ENCODE assay signal across 10 cellular contexts in genomic region chr7:131031100-131031868, GRCh38.
DNase-seq lines count a peak whose midpoint lies in the region; ATAC-seq, FAIRE-seq and TF ChIP-seq lines count a peak whose summit lies in the region.
"Had no signal": no experiment of that assay in that cellular context is flagged by ENCODE, and none has a peak within 500 bp of the region (broad histone marks: within the 10 kb centered on the region; RNA-seq: fewer than 3 reads in every experiment).

No MANE protein-coding gene starts in this region.

- TF ChIP-seq EP300 in GM12878 (IDR thresholded peaks at IDR 0.05; ENCODE audit: borderline replicate concordance in 1 of 2, control insufficient read depth in 1 of 2, low read depth in 2 of 2, low read length in 2 of 2): peak; percentile 89 to 95

- H3K79me2 ChIP-seq in GM12878 (ENCODE audit: control insufficient read depth, insufficient read depth, low read length): peaks cover 44% of the 10 kb centered on the region

- ATAC-seq in GM18511 (IDR thresholded peaks at IDR 0.05; ENCODE audit: unreplicated experiment) (peak; percentile 73), GM21367 (IDR thresholded peaks at IDR 0.05; ENCODE audit: unreplicated experiment) (peak; percentile 36), HG03135 (IDR thresholded peaks at IDR 0.05; ENCODE audit: unreplicated experiment) (peak; percentile 62), GM12878 (peak; percentile 79)

- H3K9me3 Mint-ChIP-seq in MCF 10A (ENCODE audit: unreplicated experiment): no peaks in the 10 kb centered on the region

- POLR2A ChIA-PET in GM12878 (lab: Charles Lee) (interaction anchor here (0.6 to 1.6 kb wide), 6 partner anchors 8 to 127 kb away, joined by 3 to 6 read pairs (median 4); no protein-coding TSS in a partner anchor), MCF 10A (lab: Yijun Ruan, JAX) (interaction anchor here (0.6 to 1.1 kb wide), 2 partner anchors 19 to 69 kb away, joined by 3 to 4 read pairs; no protein-coding TSS in a partner anchor)

- H3K4me1 ChIP-seq in GM12878 (ENCODE audit: control insufficient read depth, insufficient read depth, low read length): peaks cover 70% of the 10 kb centered on the region

- no peaks in the 10 kb centered on the region; a peak in 1 of 4 replicates for H3K36me3 ChIP-seq in GM12878 (ENCODE audit: control insufficient read depth in 2 of 2, insufficient read depth in 2 of 2, low read length in 1 of 2)
- H3K36me3 ChIP-seq: thoracic aorta had no signal

- no peak for TF ChIP-seq POLR2A in GM12878 (IDR thresholded peaks at IDR 0.05; ENCODE audit: low read depth, low read length)

- H3K27me3 ChIP-seq in GM12878 (replicated peaks in 1 of 2; ENCODE audit: control insufficient read depth in 2 of 2, insufficient read depth in 2 of 2, low read length in 1 of 2): no peaks in the 10 kb centered on the region

- DNase-seq in GM12878 (ENCODE audit: low read depth, low spot score): peak; percentile 95
- DNase-seq in inferior parietal cortex (ENCODE audit: extremely low spot score): no peak
- no peak for DNase-seq in MCF 10A (ENCODE audit: unreplicated experiment)
- no peak for DNase-seq in NCI-H2081 treated with DMSO at 0.1 percent for 48 hours (lab: John Stamatoyannopoulos, UW)
- no peak for DNase-seq in D341Med (ENCODE audit: low spot score)
- DNase-seq: kidney glomerular epithelial cell had no signal

- intact Hi-C loops in GM12878 (cut with micrococcal nuclease; ENCODE audit: unreplicated experiment): loop anchor here (1.0 to 5.0 kb wide), 5 partner anchors 10 to 119 kb away; no protein-coding TSS in a partner anchor
- intact Hi-C loops in MCF 10A (cut with micrococcal nuclease): no loop called here

- H3K4me2 ChIP-seq in GM12878 (ENCODE audit: control insufficient read depth, insufficient read depth): peak overlapping the region; percentile 70; the same call in 1 of the 2 replicates

- H3K36me3 Mint-ChIP-seq in MCF 10A (ENCODE audit: insufficient read depth, unreplicated experiment): peaks cover 25% of the 10 kb centered on the region

- CTCF ChIA-PET in GM12878 (lab: Yijun Ruan, JAX): interaction anchor here (0.9 to 1.8 kb wide), 4 partner anchors 8 to 134 kb away, joined by 3 to 5 read pairs (median 4); no protein-coding TSS in a partner anchor
- CTCF ChIA-PET in MCF 10A (lab: Yijun Ruan, JAX): interaction anchor here (0.6 kb wide), 1 partner anchor 935 kb away, joined by 4 read pairs; no protein-coding TSS in a partner anchor

- no peak overlapping the region for H3K27ac Mint-ChIP-seq in MCF 10A (ENCODE audit: low read depth, unreplicated experiment)

- peaks cover 39% of the 10 kb centered on the region for H3K4me1 Mint-ChIP-seq in MCF 10A (ENCODE audit: insufficient read depth, unreplicated experiment)

- H3K27ac ChIP-seq in GM12878 (ENCODE audit: control insufficient read depth, insufficient read depth): peak overlapping the region; percentile 81
- H3K27ac ChIP-seq: thoracic aorta had no signal

- no peak for TF ChIP-seq RAD21 in GM12878 (IDR thresholded peaks at IDR 0.05; ENCODE audit: insufficient read depth, low read depth, low read length)

- in situ Hi-C loops in GM12878 (cut with MboI): no loop called here

- peak; percentile 38 for FAIRE-seq in GM12878 (lab: Jason Lieb, UNC)

- H3K4me3 ChIP-seq in GM12878: peak overlapping the region; percentile 49; the same call in 1 of the 2 replicates
- H3K4me3 ChIP-seq: thoracic aorta had no signal

- RAD21 ChIA-PET in GM12878 (lab: Charles Lee; ENCODE audit: unreplicated experiment): interaction anchor here (0.7 to 1.5 kb wide), 7 partner anchors 10 to 134 kb away, joined by 3 to 5 read pairs (median 4); no protein-coding TSS in a partner anchor

- H4K20me1 ChIP-seq in GM12878 (ENCODE audit: control insufficient read depth, insufficient read depth): no peaks in the 10 kb centered on the region

- H3K27me3 Mint-ChIP-seq in MCF 10A (ENCODE audit: insufficient read depth, unreplicated experiment): no peaks in the 10 kb centered on the region

- BruUV-seq in GM12878 (replicated peaks; lab: Mats Ljungman, UMichigan) (TSS peak; percentile 33), MCF 10A (replicated peaks; lab: Mats Ljungman, UMichigan) (no TSS peak)

- H3K9me3 ChIP-seq in GM12878 (replicated peaks; ENCODE audit: control insufficient read depth, insufficient read depth, low read length): peaks cover 4% of the 10 kb centered on the region; the same call in 2 of the 3 replicates
- H3K9me3 ChIP-seq: thoracic aorta had no signal

- SMC1A ChIA-PET in GM12878 (lab: Charles Lee; ENCODE audit: uncharacterized antibody, unreplicated experiment): interaction anchor here (1.1 to 2.1 kb wide), 6 partner anchors 8 to 58 kb away, joined by 3 to 10 read pairs (median 4); no protein-coding TSS in a partner anchor

- TF ChIP-seq CTCF in GM12878 (IDR thresholded peaks at IDR 0.05 in 2 of 3, conservative IDR thresholded peaks at IDR 0.05 in 1 of 3; ENCODE audit: control insufficient read depth in 2 of 3, extremely low read depth in 1 of 3, insufficient read depth in 1 of 3, low read depth in 3 of 3, low read length in 3 of 3) (no peak), MCF 10A (IDR thresholded peaks at IDR 0.05; ENCODE audit: unreplicated experiment) (no peak)

- H2AFZ ChIP-seq in GM12878 (ENCODE audit: control insufficient read depth, low read depth, low read length): no peak overlapping the region

- peak overlapping the region; percentile 43 for H3K9ac ChIP-seq in GM12878 (ENCODE audit: control insufficient read depth, insufficient read depth, low read length)

- H3K4me3 Mint-ChIP-seq in MCF 10A (ENCODE audit: unreplicated experiment): no peak overlapping the region

- under 1% methylated on average over 7 of the region's 7 CpGs for WGBS in GM12878 (ENCODE audit: insufficient coverage, insufficient replicate concordance, low lambda C conversion rate, missing lambda C conversion rate)

TF ChIP-seq in GM12878, 131 proteins besides CTCF, POLR2A, EP300 and RAD21 (continues in another document):
- TF ChIP-seq SMC3 (IDR thresholded peaks at IDR 0.05; ENCODE audit: borderline replicate concordance, low read length) (no peak; the same call in 1 of the 2 replicates), BHLHE40 (IDR thresholded peaks at IDR 0.05; ENCODE audit: borderline replicate concordance in 1 of 2, low read depth in 2 of 2, low read length in 1 of 2) (peak; percentile 83 to 91), IKZF2 (IDR thresholded peaks at IDR 0.05) (peak; percentile 81 to 87), IRF3 (IDR thresholded peaks at IDR 0.05) (no peak), BCL11A (IDR thresholded peaks at IDR 0.05; ENCODE audit: low read depth, low read length) (peak; percentile 97), SMARCA5 (IDR thresholded peaks at IDR 0.05) (no peak), CEBPZ (IDR thresholded peaks at IDR 0.05; ENCODE audit: low read depth, low read length) (no peak), E2F4 (IDR thresholded peaks at IDR 0.05; ENCODE audit: low read depth, low read length) (no peak), BCL3 (IDR thresholded peaks at IDR 0.05; ENCODE audit: borderline replicate concordance, insufficient read depth, low read depth, low read length, poor library complexity, severe bottlenecking) (peak; percentile 95)
